Comparison of ENCODE assay signal across 1 cellular context in genomic region chr2:89826741-89827140, GRCh38.
TF ChIP-seq lines count a peak whose summit lies in the region.

No MANE protein-coding gene starts in this region.

TF ChIP-seq in WTC11, 78 proteins besides CTCF, POLR2A, EP300 and RAD21:
- peak; percentile 35; the same call in 1 of the 2 replicates for TF ChIP-seq PRDM15 (CRISPR knock-in tag; IDR thresholded peaks at IDR 0.05)
